Comparison of ENCODE assay signal across 16 cellular contexts in the genomic region with DNA sequence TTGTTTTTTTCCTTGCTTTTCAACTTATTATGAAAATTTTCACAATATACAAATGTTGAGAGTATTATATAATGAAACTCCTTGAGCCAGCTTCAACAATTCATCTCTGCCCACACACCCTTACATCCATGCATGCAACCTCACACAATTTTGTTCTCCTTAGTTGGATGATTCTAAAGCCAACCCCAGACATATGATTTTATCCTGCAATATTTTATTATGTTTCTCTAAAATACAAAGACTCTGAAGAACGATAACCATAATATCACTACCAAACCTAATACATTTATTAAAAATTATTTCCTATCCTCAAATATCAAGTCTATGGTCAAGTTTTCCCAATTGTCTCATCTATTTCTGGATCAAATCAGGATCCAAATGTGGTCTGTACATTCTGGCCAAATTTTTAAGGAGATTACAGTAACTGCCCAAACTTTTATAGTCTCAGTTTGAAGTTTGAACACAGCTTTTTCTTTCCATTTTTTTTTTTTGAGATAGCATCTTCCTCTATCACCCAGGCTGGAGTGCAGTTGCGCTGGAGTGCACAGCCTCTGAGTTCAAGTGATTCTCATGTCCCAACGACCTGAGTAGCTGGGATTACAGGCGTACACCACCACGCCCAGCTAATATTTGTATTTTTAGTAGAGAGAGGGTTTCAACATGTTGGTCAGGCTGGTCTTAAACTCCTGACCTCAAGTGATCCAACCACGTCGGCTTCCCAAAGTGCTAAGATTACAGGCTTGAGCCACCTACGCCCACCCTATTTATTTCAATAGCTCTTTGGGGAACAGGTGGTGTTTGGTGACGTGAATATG.
DNase-seq lines count a peak whose midpoint lies in the region; ATAC-seq, FAIRE-seq and TF ChIP-seq lines count a peak whose summit lies in the region.
"Had no signal": no experiment of that assay in that cellular context is flagged by ENCODE, and none has a peak within 500 bp of the region (broad histone marks: within the 10 kb centered on the region; RNA-seq: fewer than 3 reads in every experiment).

No MANE protein-coding gene starts in this region.

- H3K27me3 ChIP-seq in endothelial cell of umbilical vein (ENCODE audit: control insufficient read depth in 2 of 2, insufficient read depth in 2 of 2, low read length in 2 of 2) (no peaks in the 10 kb centered on the region), lung (ENCODE audit: control insufficient read depth, insufficient read depth) (no peaks in the 10 kb centered on the region), thymus (ENCODE audit: control insufficient read depth, insufficient read depth) (no peaks in the 10 kb centered on the region)
- H3K27me3 ChIP-seq: cardiac muscle cell had no signal

- H3K27me3 Mint-ChIP-seq in HFFc6 (ENCODE audit: insufficient read depth), result peaks cover 1% of the 10 kb centered on the region
- H3K27me3 Mint-ChIP-seq in activated naive CD8-positive, alpha-beta T cell treated with anti-CD3 and anti-CD28 coated beads, Interleukin-2, amount 50 U/mL, for 24 hours, result peaks cover 5% of the 10 kb centered on the region

- no TSS peak for BruUV-seq in endothelial cell of umbilical vein (replicated peaks; lab: Mats Ljungman, UMichigan)

- no peaks in the 10 kb centered on the region for H3K36me3 Mint-ChIP-seq in HFFc6 (ENCODE audit: low read depth)
- H3K36me3 Mint-ChIP-seq in activated naive CD8-positive, alpha-beta T cell treated with anti-CD3 and anti-CD28 coated beads, Interleukin-2, amount 50 U/mL, for 24 hours (ENCODE audit: low read depth), result no peaks in the 10 kb centered on the region
- H3K36me3 Mint-ChIP-seq: T-cell had no signal

- POLR2A ChIA-PET in endothelial cell of umbilical vein (lab: Charles Lee), result interaction anchor here (0.7 to 1.0 kb wide), 4 partner anchors 17 to 396 kb away, joined by 3 to 8 read pairs (median 4); no protein-coding TSS in a partner anchor

- H3K4me3 Mint-ChIP-seq in HFFc6, result peak overlapping the region; percentile 51
- no peak overlapping the region for H3K4me3 Mint-ChIP-seq in activated naive CD8-positive, alpha-beta T cell treated with anti-CD3 and anti-CD28 coated beads, Interleukin-2, amount 50 U/mL, for 24 hours
- H3K4me3 Mint-ChIP-seq: nephron progenitor cell, T-cell had no signal

- DNase-seq in HFFc6 (no peak), endothelial cell of umbilical vein (ENCODE audit: low read depth, low spot score) (no peak), lung (ENCODE audit: low spot score) (no peak), KBM-7 (no peak), kidney tubule cell (ENCODE audit: low spot score) (no peak)
- DNase-seq in activated naive CD8-positive, alpha-beta T cell treated with anti-CD3 and anti-CD28 coated beads, Interleukin-2, amount 50 U/mL, for 24 hours, result no peak
- DNase-seq: erythroblast; GDM1; NCI-H187; nephron progenitor cell; stimulated activated CD4-positive, alpha-beta T cell treated with anti-CD3 and anti-CD28 coated beads, Interleukin-15, amount 100 ng/mL, for 24 hours; T-cell had no signal

- TF ChIP-seq CTCF in HFFc6 (IDR thresholded peaks at IDR 0.05) (no peak), endothelial cell of umbilical vein (IDR thresholded peaks at IDR 0.05; ENCODE audit: extremely low read depth in 1 of 2, insufficient read depth in 1 of 2, low read depth in 1 of 2, low read length in 2 of 2) (no peak), lung (IDR thresholded peaks at IDR 0.05; ENCODE audit: control extremely low read depth, extremely low read depth) (no peak)

- H3K4me1 Mint-ChIP-seq in HFFc6 (ENCODE audit: low read depth), result peaks cover 33% of the 10 kb centered on the region
- no peaks in the 10 kb centered on the region for H3K4me1 Mint-ChIP-seq in activated naive CD8-positive, alpha-beta T cell treated with anti-CD3 and anti-CD28 coated beads, Interleukin-2, amount 50 U/mL, for 24 hours
- H3K4me1 Mint-ChIP-seq: T-cell had no signal

- peak overlapping the region; percentile 75 for H3K4me2 ChIP-seq in endothelial cell of umbilical vein (ENCODE audit: insufficient read depth, low read length)

- dilution Hi-C loops in endothelial cell of umbilical vein (cut with MboI; ENCODE audit: extremely low pct_ligation_motif_present, low sequenced_read_pairs), result no loop called here

- peak overlapping the region in 1 of 3 experiments; percentile 45 for H3K4me3 ChIP-seq in endothelial cell of umbilical vein (replicated peaks in 1 of 3; ENCODE audit: insufficient read depth in 1 of 3, low read depth in 1 of 3, low read length in 3 of 3)
- H3K4me3 ChIP-seq in lung, result no peak overlapping the region
- H3K4me3 ChIP-seq in thymus (ENCODE audit: low read length), result no peak overlapping the region
- H3K4me3 ChIP-seq: cardiac muscle cell had no signal

- H2AFZ ChIP-seq in endothelial cell of umbilical vein (ENCODE audit: low read depth, low read length), result no peak overlapping the region

- no peaks in the 10 kb centered on the region for H3K9me3 Mint-ChIP-seq in HFFc6
- H3K9me3 Mint-ChIP-seq in activated naive CD8-positive, alpha-beta T cell treated with anti-CD3 and anti-CD28 coated beads, Interleukin-2, amount 50 U/mL, for 24 hours, result no peaks in the 10 kb centered on the region
- H3K9me3 Mint-ChIP-seq: nephron progenitor cell, T-cell had no signal

- FAIRE-seq in endothelial cell of umbilical vein (lab: Jason Lieb, UNC), result peak; percentile 26

- ATAC-seq in lung (ENCODE audit: insufficient read depth, low FRiP score), result peak; percentile 56
- ATAC-seq in activated naive CD8-positive, alpha-beta T cell treated with anti-CD3 and anti-CD28 coated beads, Interleukin-2, amount 50 U/mL, for 24 hours, result no peak
- ATAC-seq in HG03097 (IDR thresholded peaks at IDR 0.05; ENCODE audit: low FRiP score, unreplicated experiment), result no peak
- ATAC-seq: T-cell had no signal

- H3K9me3 ChIP-seq in endothelial cell of umbilical vein (replicated peaks; ENCODE audit: control insufficient read depth, insufficient read depth, low read length), result no peaks in the 10 kb centered on the region
- H3K9me3 ChIP-seq in lung (ENCODE audit: control insufficient read depth in 2 of 2, insufficient read depth in 1 of 2, low read length in 1 of 2), result no peaks in the 10 kb centered on the region
- H3K9me3 ChIP-seq in thymus (ENCODE audit: control insufficient read depth), result no peaks in the 10 kb centered on the region

- H3K4me1 ChIP-seq in endothelial cell of umbilical vein (ENCODE audit: control insufficient read depth, extremely low read depth, insufficient read depth, low read length) (peaks cover 22% of the 10 kb centered on the region), lung (ENCODE audit: control insufficient read depth in 2 of 2, insufficient read depth in 2 of 2, low read length in 2 of 2) (peaks cover 0 to 6% of the 10 kb centered on the region in 2 donors), thymus (ENCODE audit: control insufficient read depth, insufficient read depth, low read length) (no peaks in the 10 kb centered on the region)

- intact Hi-C loops in endothelial cell of umbilical vein (cut with micrococcal nuclease), result loop anchor here (1.0 to 10.0 kb wide), 8 partner anchors 8 to 473 kb away; no protein-coding TSS in a partner anchor

- peak overlapping the region; percentile 98 for H3K27ac Mint-ChIP-seq in HFFc6
- no peak overlapping the region for H3K27ac Mint-ChIP-seq in activated naive CD8-positive, alpha-beta T cell treated with anti-CD3 and anti-CD28 coated beads, Interleukin-2, amount 50 U/mL, for 24 hours
- H3K27ac Mint-ChIP-seq: nephron progenitor cell, T-cell had no signal

- H3K9me1 ChIP-seq in endothelial cell of umbilical vein (replicated peaks; ENCODE audit: control insufficient read depth, extremely low read depth, insufficient read depth, low read length), result no peaks in the 10 kb centered on the region

- TF ChIP-seq POLR2A in endothelial cell of umbilical vein (IDR thresholded peaks at IDR 0.05; ENCODE audit: low read depth, low read length), result no peak

- in situ Hi-C loops in KBM-7 (cut with MboI; ENCODE audit: low pct_unique_long_range_greater_than_20kb, low sequenced_read_pairs), result no loop called here

- 66 to 85% methylated on average over 9 of the region's 9 CpGs for WGBS in lung, 2 donors
- WGBS in thymus, result 94% methylated on average over 9 of the region's 9 CpGs

- H3K9ac ChIP-seq in endothelial cell of umbilical vein (replicated peaks; ENCODE audit: extremely low read depth, insufficient read depth, low read length), result peak overlapping the region; percentile 74

- CTCF ChIA-PET in endothelial cell of umbilical vein (lab: Charles Lee), result interaction anchor here (0.7 to 3.0 kb wide), 13 partner anchors 10 to 524 kb away, joined by 3 to 17 read pairs (median 4); no protein-coding TSS in a partner anchor

- no peaks in the 10 kb centered on the region for H3K79me2 ChIP-seq in endothelial cell of umbilical vein (ENCODE audit: control insufficient read depth, insufficient read depth, low read length)

- H3K36me3 ChIP-seq in endothelial cell of umbilical vein (ENCODE audit: control insufficient read depth in 2 of 2, extremely low read depth in 1 of 2, insufficient read depth in 2 of 2, low read length in 2 of 2) (no peaks in the 10 kb centered on the region), lung (ENCODE audit: control insufficient read depth in 2 of 2, insufficient read depth in 2 of 2, low read length in 2 of 2) (no peaks in the 10 kb centered on the region), thymus (ENCODE audit: control insufficient read depth, insufficient read depth) (no peaks in the 10 kb centered on the region)
- H3K36me3 ChIP-seq: cardiac muscle cell had no signal

- H3K27ac ChIP-seq in endothelial cell of umbilical vein (ENCODE audit: insufficient read depth, low read depth, low read length), result peak overlapping the region; percentile 93
- peak overlapping the region in 1 of 2 donors; percentile 68 for H3K27ac ChIP-seq in lung (ENCODE audit: low read depth in 1 of 2, low read length in 1 of 2)
- H3K27ac ChIP-seq in thymus (ENCODE audit: low read depth), result peak overlapping the region; percentile 31
- H3K27ac ChIP-seq: C4-2B, cardiac muscle cell had no signal

- H4K20me1 ChIP-seq in endothelial cell of umbilical vein (replicated peaks; ENCODE audit: control insufficient read depth, extremely low read depth, insufficient read depth, low read length), result no peaks in the 10 kb centered on the region

TF ChIP-seq in endothelial cell of umbilical vein, 7 proteins besides CTCF, POLR2A, EP300 and RAD21:
- TF ChIP-seq, protein P1, sequence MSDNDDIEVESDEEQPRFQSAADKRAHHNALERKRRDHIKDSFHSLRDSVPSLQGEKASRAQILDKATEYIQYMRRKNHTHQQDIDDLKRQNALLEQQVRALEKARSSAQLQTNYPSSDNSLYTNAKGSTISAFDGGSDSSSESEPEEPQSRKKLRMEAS (IDR thresholded peaks at IDR 0.05; ENCODE audit: insufficient read depth, insufficient read length), result no peak
- TF ChIP-seq MYC (IDR thresholded peaks at IDR 0.05; ENCODE audit: low read depth, low read length), result no peak
- TF ChIP-seq GATA2 (IDR thresholded peaks at IDR 0.05; ENCODE audit: insufficient read depth, insufficient read length, low read depth, low read length), result no peak
- no peak for TF ChIP-seq JUN (IDR thresholded peaks at IDR 0.05; ENCODE audit: borderline replicate concordance, insufficient read depth, insufficient read length, low read depth)
- TF ChIP-seq FOS (IDR thresholded peaks at IDR 0.05; ENCODE audit: borderline replicate concordance, insufficient read depth, low read length), result no peak
